In the genomic region with DNA sequence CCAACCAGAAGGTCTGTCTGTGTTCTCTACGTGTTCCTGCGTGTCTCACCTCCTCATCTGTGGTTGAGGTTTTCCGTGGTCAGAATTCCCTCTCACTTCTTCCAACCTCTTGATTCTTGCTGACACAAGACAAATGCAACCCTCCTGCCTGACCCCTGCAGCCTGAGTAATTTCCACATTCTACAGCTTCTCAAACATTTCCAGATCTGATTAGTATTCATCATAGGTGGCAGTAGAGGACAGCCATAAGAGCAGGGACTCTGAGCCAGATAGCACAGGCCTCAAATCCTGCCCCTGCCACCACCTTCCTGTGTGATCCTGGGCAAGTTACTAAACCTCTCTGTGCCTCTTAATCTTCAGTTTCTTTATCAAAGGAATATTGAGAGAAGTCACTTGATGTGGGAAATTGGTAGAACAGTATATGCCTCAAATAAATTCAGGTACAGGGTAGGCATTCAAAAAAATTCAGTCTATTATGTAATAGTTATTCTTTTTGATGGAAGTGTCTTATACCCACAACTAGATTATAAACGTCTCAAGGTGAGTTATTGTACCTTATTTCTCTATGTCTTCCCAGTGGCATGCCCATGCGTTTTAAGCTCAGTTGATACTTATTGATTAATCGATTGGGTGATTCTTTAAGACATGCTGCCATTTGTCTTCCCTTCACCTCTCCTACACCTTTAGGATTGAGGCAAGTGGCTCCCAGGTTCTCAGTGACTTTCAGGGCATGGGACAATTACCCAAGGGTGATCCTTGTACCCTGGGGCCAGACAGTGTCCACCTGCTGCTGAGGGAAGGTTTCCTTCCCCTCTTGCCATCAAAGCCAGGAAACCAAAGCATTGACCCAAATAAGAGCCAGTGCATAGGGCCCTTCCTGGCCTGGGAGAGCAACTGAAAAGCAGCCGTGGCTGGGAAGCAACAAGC, we compare ENCODE assay signal across 14 cellular contexts. TPM values are rescaled to one million over a fixed set of nuclear protein-coding genes. Genes with fewer than 3 reads are reported as not detected.
DNase-seq lines count a peak whose midpoint lies in the region; ATAC-seq and TF ChIP-seq lines count a peak whose summit lies in the region.
"Had no signal": no experiment of that assay in that cellular context is flagged by ENCODE, and none has a peak within 500 bp of the region (broad histone marks: within the 10 kb centered on the region; RNA-seq: fewer than 3 reads in every experiment).

No MANE protein-coding gene starts in this region.

- CTCF ChIA-PET in mammary epithelial cell (lab: Charles Lee; ENCODE audit: low non-redundant PET), result interaction anchor here (0.7 kb wide), 1 partner anchor 12 kb away, joined by 3 read pairs; no protein-coding TSS in a partner anchor
- CTCF ChIA-PET in MCF 10A (lab: Yijun Ruan, JAX), result interaction anchor here (0.9 to 1.0 kb wide), 2 partner anchors 29 to 64 kb away, joined by 3 to 4 read pairs; no protein-coding TSS in a partner anchor

- no peak overlapping the region for H3K4me3 ChIP-seq in mammary epithelial cell (replicated peaks in 1 of 3; ENCODE audit: insufficient read depth in 1 of 3, low read depth in 2 of 3, low read length in 3 of 3)
- H3K4me3 ChIP-seq in OCI-LY1 (ENCODE audit: low read depth, low read length, poor library complexity, severe bottlenecking), result peak overlapping the region; percentile 20
- no peak overlapping the region for H3K4me3 ChIP-seq in epithelial cell of proximal tubule (ENCODE audit: low read depth, low read length)

- in situ Hi-C loops in mammary epithelial cell (cut with MboI; ENCODE audit: low sequenced_read_pairs in 2 of 2), result no loop called here

- H3F3A ChIP-seq in OCI-LY1 (ENCODE audit: insufficient read depth, low read length), result peaks cover 6% of the 10 kb centered on the region; the same call in 1 of the 2 replicates

- 69% methylated on average over 7 of the region's 7 CpGs for WGBS in mammary epithelial cell (ENCODE audit: low coverage, missing lambda C conversion rate)

- POLR2A ChIA-PET in MCF 10A (lab: Yijun Ruan, JAX), result no interaction called here

- H3K9me3 ChIP-seq in mammary epithelial cell (replicated peaks; ENCODE audit: insufficient read depth, low read length) (no peaks in the 10 kb centered on the region), OCI-LY1 (ENCODE audit: low read length) (no peaks in the 10 kb centered on the region)

- no peaks in the 10 kb centered on the region for H3K36me3 ChIP-seq in mammary epithelial cell (ENCODE audit: insufficient read depth, low read length)
- H3K36me3 ChIP-seq in OCI-LY1 (ENCODE audit: insufficient read depth, low read length), result peaks cover 99% of the 10 kb centered on the region

- H3K27ac Mint-ChIP-seq in MCF 10A (ENCODE audit: low read depth, unreplicated experiment), result no peak overlapping the region
- H3K27ac Mint-ChIP-seq: CD4-positive, CD25-positive, alpha-beta regulatory T cell; T-helper 17 cell had no signal

- no peaks in the 10 kb centered on the region for H3K79me2 ChIP-seq in mammary epithelial cell (ENCODE audit: insufficient read depth, low read length)
- peaks cover 35% of the 10 kb centered on the region for H3K79me2 ChIP-seq in OCI-LY1 (ENCODE audit: insufficient read depth, low read length)

- intact Hi-C loops in mammary epithelial cell (cut with micrococcal nuclease) (no loop called here), MCF 10A (cut with micrococcal nuclease) (no loop called here)

- H3K9ac ChIP-seq in mammary epithelial cell (ENCODE audit: insufficient read depth, low read length) (no peak overlapping the region), OCI-LY1 (ENCODE audit: low read length) (peak overlapping the region; percentile 51)

- TF ChIP-seq CTCF in mammary epithelial cell (conservative IDR thresholded peaks at IDR 0.05 in 1 of 2, IDR thresholded peaks at IDR 0.05 in 1 of 2; ENCODE audit: extremely low read depth in 1 of 2, insufficient read depth in 1 of 2, low read depth in 1 of 2, low read length in 2 of 2), result peak in 1 of 2 donors; percentile 19
- TF ChIP-seq CTCF in MCF 10A (IDR thresholded peaks at IDR 0.05; ENCODE audit: unreplicated experiment), result no peak
- peak; percentile 91 for TF ChIP-seq CTCF in OCI-LY1 (IDR thresholded peaks at IDR 0.05; ENCODE audit: low read length)
- peak; percentile 17 for TF ChIP-seq CTCF in epithelial cell of proximal tubule (conservative IDR thresholded peaks at IDR 0.05; ENCODE audit: low read depth, low read length)

- H2AFZ ChIP-seq in mammary epithelial cell (ENCODE audit: low read depth, low read length) (no peak overlapping the region), OCI-LY1 (ENCODE audit: low read length) (no peak overlapping the region)

- no peaks in the 10 kb centered on the region for H3K27me3 Mint-ChIP-seq in MCF 10A (ENCODE audit: insufficient read depth, unreplicated experiment)
- H3K27me3 Mint-ChIP-seq: CD4-positive, CD25-positive, alpha-beta regulatory T cell; T-helper 17 cell had no signal

- dilution Hi-C loops in mammary epithelial cell (cut with HindIII; ENCODE audit: low sequenced_read_pairs), result loop anchor here (5.0 kb wide), 2 partner anchors 42 to 92 kb away; no protein-coding TSS in a partner anchor

- H3K4me1 ChIP-seq in mammary epithelial cell (ENCODE audit: insufficient read depth, low read length) (no peaks in the 10 kb centered on the region), OCI-LY1 (ENCODE audit: insufficient read depth, low read length, severe bottlenecking) (peaks cover 100% of the 10 kb centered on the region)

- H3K27me3 ChIP-seq in mammary epithelial cell (ENCODE audit: insufficient read depth, low read length) (no peaks in the 10 kb centered on the region), OCI-LY1 (ENCODE audit: insufficient read depth, low read length) (no peaks in the 10 kb centered on the region)

- H4K20me1 ChIP-seq in mammary epithelial cell (ENCODE audit: insufficient read depth, low read length), result no peaks in the 10 kb centered on the region
- no peaks in the 10 kb centered on the region for H4K20me1 ChIP-seq in OCI-LY1 (ENCODE audit: insufficient read depth, low read length)

- peaks cover 11% of the 10 kb centered on the region for H3K4me1 Mint-ChIP-seq in MCF 10A (ENCODE audit: insufficient read depth, unreplicated experiment)

- DNase-seq in mammary epithelial cell (peak; percentile 54), MCF 10A (ENCODE audit: unreplicated experiment) (no peak), epithelial cell of proximal tubule (ENCODE audit: low read depth) (no peak), NCI-H128 (lab: John Stamatoyannopoulos, UW; ENCODE audit: unreplicated experiment) (no peak), NCI-H510A (lab: John Stamatoyannopoulos, UW) (no peak), foreskin melanocyte (no peak)
- DNase-seq: NCI-H1930; NK-92 treated with Interleukin-12 subunit alpha and Interleukin-12 subunit beta, amount 100 ng/mL, for 24 hours; stimulated activated CD4-positive, alpha-beta T cell treated with anti-CD3 and anti-CD28 coated beads, Interleukin-2, amount 100 ng/mL, for 24 hours; stimulated activated naive CD4-positive, alpha-beta T cell treated with Interleukin-2 at 50 U/mL for 16 hours; T-helper 17 cell had no signal

- H3K9me3 Mint-ChIP-seq in MCF 10A (ENCODE audit: unreplicated experiment), result no peaks in the 10 kb centered on the region
- H3K9me3 Mint-ChIP-seq: CD4-positive, CD25-positive, alpha-beta regulatory T cell had no signal

- H3K4me2 ChIP-seq in mammary epithelial cell (ENCODE audit: insufficient read depth, low read depth, low read length) (no peak overlapping the region), OCI-LY1 (ENCODE audit: low read length) (peak overlapping the region; percentile 69)

- no peaks in the 10 kb centered on the region for H3K9me2 ChIP-seq in OCI-LY1 (ENCODE audit: low read depth, low read length)

- BruUV-seq in mammary epithelial cell (replicated peaks; lab: Mats Ljungman, UMichigan), result no TSS peak
- BruUV-seq in MCF 10A (replicated peaks; lab: Mats Ljungman, UMichigan), result no TSS peak

- H3K4me3 Mint-ChIP-seq in MCF 10A (ENCODE audit: unreplicated experiment), result no peak overlapping the region
- H3K4me3 Mint-ChIP-seq: CD4-positive, CD25-positive, alpha-beta regulatory T cell; T-helper 17 cell had no signal

- no peaks in the 10 kb centered on the region for H3K36me3 Mint-ChIP-seq in MCF 10A (ENCODE audit: insufficient read depth, unreplicated experiment)
- H3K36me3 Mint-ChIP-seq: CD4-positive, CD25-positive, alpha-beta regulatory T cell had no signal

- ATAC-seq in HG02840 (IDR thresholded peaks at IDR 0.05; ENCODE audit: low FRiP score, unreplicated experiment), result no peak
- ATAC-seq: T-helper 17 cell had no signal

- no peak overlapping the region for H3K27ac ChIP-seq in mammary epithelial cell (ENCODE audit: insufficient read depth, low read depth, low read length)
- H3K27ac ChIP-seq in OCI-LY1 (ENCODE audit: low read depth, low read length, poor library complexity, severe bottlenecking), result peak overlapping the region; percentile 90

RNA-seq across cellular contexts. Expression of gene POU2AF1, which starts 19.6 kb away (rescaled TPM):
- total RNA-seq in mammary epithelial cell (under 1 TPM; 0.33 to 0.56 TPM), MCF 10A (2022) (not detected in 2 replicates), epithelial cell of proximal tubule (not detected in 2 replicates)
- 0.10 TPM for polyA plus RNA-seq in mammary epithelial cell
- polyA minus RNA-seq in mammary epithelial cell, result not detected
